Comparison of ENCODE assay signal across 9 cellular contexts in genomic region chr19:8017808-8018207, GRCh38. TPM values are rescaled to one million over a fixed set of nuclear protein-coding genes. Genes with fewer than 3 reads are reported as not detected.
DNase-seq lines count a peak whose midpoint lies in the region; ATAC-seq and TF ChIP-seq lines count a peak whose summit lies in the region.
"Had no signal": no experiment of that assay in that cellular context is flagged by ENCODE, and none has a peak within 500 bp of the region (broad histone marks: within the 10 kb centered on the region; RNA-seq: fewer than 3 reads in every experiment).

No MANE protein-coding gene starts in this region.

- peak; percentile 75 for DNase-seq in GM10248 (ENCODE audit: extremely low spot score)
- DNase-seq in HUDEP-2 (lab: John Stamatoyannopoulos, UW; ENCODE audit: unreplicated experiment in 76 of 76), result peak in 51 of 76 experiments; percentile 12 to 70 (median 40)
- DNase-seq in activated CD4-positive, alpha-beta T cell treated with anti-CD3 and anti-CD28 coated beads, Interleukin-2, amount 50 U/mL, for 4 hours, result peak; percentile 13 to 32
- DNase-seq in mucosa of descending colon, result peak; percentile 63 to 69 (median 67)
- no peak for DNase-seq in tibial artery
- no peak for DNase-seq in AG08396 (ENCODE audit: low spot score)
- no peak for DNase-seq in NCI-H446 treated with DMSO at 0.1 percent for 48 hours (lab: John Stamatoyannopoulos, UW)
- DNase-seq: NCI-H1092 had no signal

- H3K4me1 ChIP-seq in mucosa of descending colon (ENCODE audit: low read depth) (no peaks in the 10 kb centered on the region), tibial artery (no peaks in the 10 kb centered on the region)

- intact Hi-C loops in mucosa of descending colon (cut with DNase I, micrococcal nuclease), result no loop called here
- intact Hi-C loops in tibial artery (cut with DNase I; ENCODE audit: low total_unique reads), result no loop called here

- H3K36me3 ChIP-seq in mucosa of descending colon (ENCODE audit: low read depth), result no peaks in the 10 kb centered on the region
- no peaks in the 10 kb centered on the region for H3K36me3 ChIP-seq in tibial artery

- H3K9me3 ChIP-seq in mucosa of descending colon (no peaks in the 10 kb centered on the region), tibial artery (no peaks in the 10 kb centered on the region)

- H3K4me3 ChIP-seq in mucosa of descending colon (no peak overlapping the region), tibial artery (no peak overlapping the region)

- no peaks in the 10 kb centered on the region for H3K27me3 ChIP-seq in tibial artery

- H3K27ac ChIP-seq in tibial artery, result no peak overlapping the region

- ATAC-seq in mucosa of descending colon (peak; percentile 97), GM19467 (IDR thresholded peaks at IDR 0.05; ENCODE audit: unreplicated experiment) (no peak)

- CTCF ChIA-PET in GM10248 (lab: Yijun Ruan, JAX), result interaction anchor here (1.0 to 2.9 kb wide), 4 partner anchors 8 to 23 kb away, joined by 3 to 11 read pairs (median 4); no protein-coding TSS in a partner anchor

- POLR2A ChIA-PET in GM10248 (lab: Yijun Ruan, JAX), result no interaction called here

- peak; percentile 66 for TF ChIP-seq CTCF in GM10248 (IDR thresholded peaks at IDR 0.05; ENCODE audit: control extremely low read depth, extremely low read depth, low read depth, missing control alignments)
- no peak for TF ChIP-seq CTCF in mucosa of descending colon (IDR thresholded peaks at IDR 0.05)
- no peak for TF ChIP-seq CTCF in tibial artery (IDR thresholded peaks at IDR 0.05)

RNA-seq across cellular contexts. Expression of gene ELAVL1, which starts 12.4 kb away (rescaled TPM):
- total RNA-seq in mucosa of descending colon, result 10 to 100 TPM; 43.9 to 63.9 (median 58.7) TPM

RNA-seq across cellular contexts. Expression of gene CCL25, which starts 34.8 kb away (rescaled TPM):
- not detected for total RNA-seq in mucosa of descending colon

Comparison
In these comparisons a context has a peak if more than half of its experiments do, and no peak if none do; other contexts are left out.
1. DNase-seq: peak in GM10248 (single experiment), HUDEP-2 (51 of 76), activated CD4-positive, alpha-beta T cell treated with anti-CD3 and anti-CD28 coated beads, Interleukin-2, amount 50 U/mL, for 4 hours (2 of 2) and mucosa of descending colon (3 of 3); none in tibial artery (0 of 2), AG08396 (single experiment) and NCI-H446 treated with DMSO at 0.1 percent for 48 hours (single experiment).